In genomic region chr5:178583279-178583678, GRCh38 we compare ENCODE assay signal across 29 cellular contexts.
"Had no signal": no experiment of that assay in that cellular context is flagged by ENCODE, and none has a peak within 500 bp of the region (broad histone marks: within the 10 kb centered on the region; RNA-seq: fewer than 3 reads in every experiment).

No MANE protein-coding gene starts in this region.

- H3K4me1 ChIP-seq: parathyroid adenoma, psoas muscle, right lobe of liver, sigmoid colon had no signal

- H3K27ac ChIP-seq: neutrophil, ovary, parathyroid adenoma, psoas muscle, right lobe of liver, sigmoid colon, stomach, thoracic aorta, thyroid gland, tibial nerve, upper lobe of left lung, vagina had no signal

- H3K4me3 ChIP-seq: ovary, psoas muscle, right lobe of liver, sigmoid colon, stomach, thoracic aorta, thyroid gland, tibial nerve, upper lobe of left lung, vagina had no signal

- H3K27ac Mint-ChIP-seq: naive thymus-derived CD4-positive, alpha-beta T cell; natural killer cell; nephron; progenitor cell of endocrine pancreas; stimulated activated effector memory CD8-positive, alpha-beta T cell treated with anti-CD3 and anti-CD28 coated beads, Interleukin-12 subunit alpha, Interleukin-12 subunit beta, amount 100 ng/mL, for 72 hours; stimulated activated naive CD8-positive, alpha-beta T cell treated with anti-CD3 and anti-CD28 coated beads, Interleukin-15, Interleukin-2, amounts not matched to agents 100 ng/mL and 50 ng/mL, for 24 hours had no signal

- H3K36me3 ChIP-seq: neutrophil, ovary, right lobe of liver, sigmoid colon, stomach, thoracic aorta, thyroid gland, tibial nerve, upper lobe of left lung, vagina had no signal

- H3K4me1 Mint-ChIP-seq: naive thymus-derived CD4-positive, alpha-beta T cell; natural killer cell; stimulated activated effector memory CD8-positive, alpha-beta T cell treated with anti-CD3 and anti-CD28 coated beads, Interleukin-12 subunit alpha, Interleukin-12 subunit beta, amount 100 ng/mL, for 72 hours; stimulated activated naive B cell treated with anti-CD40 and anti-IgM and Interleukin-4, amounts not matched to agents 10 μg/mL and 1 μg/mL and 100 μg/mL, for 72 hours had no signal

- DNase-seq: naive thymus-derived CD4-positive, alpha-beta T cell; natural killer cell; nucleus accumbens; ovary; psoas muscle; right cardiac atrium; right lobe of liver; sigmoid colon; small intestine; stimulated activated CD4-positive, alpha-beta T cell treated with anti-CD3 and anti-CD28 coated beads, Interleukin-15, amount 100 ng/mL, for 24 hours; stimulated activated CD4-positive, alpha-beta T cell treated with anti-CD3 and anti-CD28 coated beads, Interleukin-2, amount 100 ng/mL, for 24 hours; stimulated activated CD4-positive, alpha-beta T cell treated with anti-CD3 and anti-CD28 coated beads, Interleukin-2, amount 100 ng/mL, for 48 hours; stimulated activated CD4-positive, alpha-beta T cell treated with anti-CD3 and anti-CD28 coated beads, Interleukin-4, amount 100 ng/mL, for 24 hours; stimulated activated naive B cell treated with anti-CD40 and anti-IgM and Interleukin-4, amounts not matched to agents 10 μg/mL and 1 μg/mL and 100 μg/mL, for 72 hours; stimulated activated naive CD4-positive, alpha-beta T cell treated with Interleukin-2 at 50 U/mL for 16 hours; stomach; trophoblast cell; upper lobe of left lung had no signal

- H3K27me3 ChIP-seq: ovary, right lobe of liver, thyroid gland, upper lobe of left lung, vagina had no signal

- H3K9me3 ChIP-seq: neutrophil, ovary, psoas muscle, right lobe of liver, sigmoid colon, stomach, thoracic aorta, thyroid gland, tibial nerve, upper lobe of left lung, vagina had no signal

- ATAC-seq: naive thymus-derived CD4-positive, alpha-beta T cell; natural killer cell; psoas muscle; right cardiac atrium; right lobe of liver; stimulated activated effector memory CD8-positive, alpha-beta T cell treated with anti-CD3 and anti-CD28 coated beads, Interleukin-12 subunit alpha, Interleukin-12 subunit beta, amount 100 ng/mL, for 72 hours; stimulated activated naive B cell treated with anti-CD40 and anti-IgM and Interleukin-4, amounts not matched to agents 10 μg/mL and 1 μg/mL and 100 μg/mL, for 72 hours had no signal

- H3K4me3 Mint-ChIP-seq: naive thymus-derived CD4-positive, alpha-beta T cell; natural killer cell; nephron; neural crest cell; stimulated activated effector memory CD8-positive, alpha-beta T cell treated with anti-CD3 and anti-CD28 coated beads, Interleukin-12 subunit alpha, Interleukin-12 subunit beta, amount 100 ng/mL, for 72 hours; stimulated activated naive B cell treated with anti-CD40 and anti-IgM and Interleukin-4, amounts not matched to agents 10 μg/mL and 1 μg/mL and 100 μg/mL, for 72 hours; stimulated activated naive CD8-positive, alpha-beta T cell treated with anti-CD3 and anti-CD28 coated beads, Interleukin-15, Interleukin-2, amounts not matched to agents 100 ng/mL and 50 ng/mL, for 24 hours had no signal

- H3K36me3 Mint-ChIP-seq: natural killer cell; stimulated activated effector memory CD8-positive, alpha-beta T cell treated with anti-CD3 and anti-CD28 coated beads, Interleukin-12 subunit alpha, Interleukin-12 subunit beta, amount 100 ng/mL, for 72 hours had no signal

- H3K9me3 Mint-ChIP-seq: natural killer cell; nephron; neural crest cell; stimulated activated effector memory CD8-positive, alpha-beta T cell treated with anti-CD3 and anti-CD28 coated beads, Interleukin-12 subunit alpha, Interleukin-12 subunit beta, amount 100 ng/mL, for 72 hours; stimulated activated naive CD8-positive, alpha-beta T cell treated with anti-CD3 and anti-CD28 coated beads, Interleukin-15, Interleukin-2, amounts not matched to agents 100 ng/mL and 50 ng/mL, for 24 hours had no signal
